1 cellular context compared by ENCODE assay signal in the genomic region with DNA sequence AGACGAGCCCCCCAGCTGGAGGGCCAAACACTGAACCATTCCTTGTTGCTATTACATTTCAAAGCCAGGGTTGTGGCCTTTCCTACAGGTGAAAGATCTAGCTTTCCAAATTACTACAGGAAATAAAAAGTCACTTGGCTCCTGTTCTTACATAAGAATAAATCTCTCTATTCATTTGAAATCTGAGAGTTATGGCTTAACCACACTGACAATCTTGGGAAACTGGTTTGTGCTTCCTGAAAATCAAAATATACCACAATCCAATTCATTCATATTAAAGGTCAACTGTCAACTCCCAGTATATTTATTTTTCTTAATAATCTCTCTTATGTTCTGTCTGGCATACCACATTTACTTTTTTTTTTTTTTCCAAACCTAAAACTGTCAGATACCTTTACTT.
TF ChIP-seq lines count a peak whose summit lies in the region.

No MANE protein-coding gene starts in this region.

TF ChIP-seq in HCT116, 20 proteins besides CTCF, POLR2A, EP300 and RAD21 (continued from another document):
- TF ChIP-seq, protein P1, sequence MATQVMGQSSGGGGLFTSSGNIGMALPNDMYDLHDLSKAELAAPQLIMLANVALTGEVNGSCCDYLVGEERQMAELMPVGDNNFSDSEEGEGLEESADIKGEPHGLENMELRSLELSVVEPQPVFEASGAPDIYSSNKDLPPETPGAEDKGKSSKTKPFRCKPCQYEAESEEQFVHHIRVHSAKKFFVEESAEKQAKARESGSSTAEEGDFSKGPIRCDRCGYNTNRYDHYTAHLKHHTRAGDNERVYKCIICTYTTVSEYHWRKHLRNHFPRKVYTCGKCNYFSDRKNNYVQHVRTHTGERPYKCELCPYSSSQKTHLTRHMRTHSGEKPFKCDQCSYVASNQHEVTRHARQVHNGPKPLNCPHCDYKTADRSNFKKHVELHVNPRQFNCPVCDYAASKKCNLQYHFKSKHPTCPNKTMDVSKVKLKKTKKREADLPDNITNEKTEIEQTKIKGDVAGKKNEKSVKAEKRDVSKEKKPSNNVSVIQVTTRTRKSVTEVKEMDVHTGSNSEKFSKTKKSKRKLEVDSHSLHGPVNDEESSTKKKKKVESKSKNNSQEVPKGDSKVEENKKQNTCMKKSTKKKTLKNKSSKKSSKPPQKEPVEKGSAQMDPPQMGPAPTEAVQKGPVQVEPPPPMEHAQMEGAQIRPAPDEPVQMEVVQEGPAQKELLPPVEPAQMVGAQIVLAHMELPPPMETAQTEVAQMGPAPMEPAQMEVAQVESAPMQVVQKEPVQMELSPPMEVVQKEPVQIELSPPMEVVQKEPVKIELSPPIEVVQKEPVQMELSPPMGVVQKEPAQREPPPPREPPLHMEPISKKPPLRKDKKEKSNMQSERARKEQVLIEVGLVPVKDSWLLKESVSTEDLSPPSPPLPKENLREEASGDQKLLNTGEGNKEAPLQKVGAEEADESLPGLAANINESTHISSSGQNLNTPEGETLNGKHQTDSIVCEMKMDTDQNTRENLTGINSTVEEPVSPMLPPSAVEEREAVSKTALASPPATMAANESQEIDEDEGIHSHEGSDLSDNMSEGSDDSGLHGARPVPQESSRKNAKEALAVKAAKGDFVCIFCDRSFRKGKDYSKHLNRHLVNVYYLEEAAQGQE (IDR thresholded peaks at IDR 0.05; ENCODE audit: low read depth): no peak
TF ChIP-seq in HCT116: peak in this region for 3.
